ENCODE assay signal across 30 cellular contexts in genomic region chr10:121422096-121422495, GRCh38.
"Had no signal": no experiment of that assay in that cellular context is flagged by ENCODE, and none has a peak within 500 bp of the region (broad histone marks: within the 10 kb centered on the region; RNA-seq: fewer than 3 reads in every experiment).

No MANE protein-coding gene starts in this region.

- H3K79me2 ChIP-seq: parathyroid adenoma had no signal

- DNase-seq: naive thymus-derived CD4-positive, alpha-beta T cell; natural killer cell; occipital lobe; ovary; posterior cingulate gyrus; psoas muscle; right cardiac atrium; right lobe of liver; sigmoid colon; small intestine; stimulated activated CD4-positive, alpha-beta T cell treated with anti-CD3 and anti-CD28 coated beads, Interleukin-15, amount 100 ng/mL, for 24 hours; stimulated activated CD4-positive, alpha-beta T cell treated with anti-CD3 and anti-CD28 coated beads, Interleukin-2, amount 100 ng/mL, for 24 hours; stimulated activated CD4-positive, alpha-beta T cell treated with anti-CD3 and anti-CD28 coated beads, Interleukin-2, amount 100 ng/mL, for 48 hours; stimulated activated CD4-positive, alpha-beta T cell treated with anti-CD3 and anti-CD28 coated beads, Interleukin-4, amount 100 ng/mL, for 24 hours; stimulated activated naive B cell treated with anti-CD40 and anti-IgM and Interleukin-4, amounts not matched to agents 10 μg/mL and 1 μg/mL and 100 μg/mL, for 72 hours; stimulated activated naive CD4-positive, alpha-beta T cell treated with Interleukin-2 at 50 U/mL for 16 hours; stomach; substantia nigra; testis; transverse colon; upper lobe of left lung; uterus had no signal

- H3K4me1 ChIP-seq: parathyroid adenoma, psoas muscle, right lobe of liver, stomach, suprapubic skin, testis, tibial artery, upper lobe of left lung, uterus had no signal

- H3K4me3 ChIP-seq: neural progenitor cell, ovary, psoas muscle, right lobe of liver, sigmoid colon, stomach, suprapubic skin, testis, tibial artery, transverse colon, upper lobe of left lung, uterus had no signal

- H3K27me3 ChIP-seq: neural progenitor cell, ovary, right lobe of liver, sigmoid colon, stomach, suprapubic skin, testis, tibial artery, transverse colon, upper lobe of left lung, uterus had no signal

- H2AFZ ChIP-seq: neural progenitor cell, parathyroid adenoma had no signal

- H3K4me1 Mint-ChIP-seq: naive thymus-derived CD4-positive, alpha-beta T cell; natural killer cell; stimulated activated effector memory CD8-positive, alpha-beta T cell treated with anti-CD3 and anti-CD28 coated beads, Interleukin-12 subunit alpha, Interleukin-12 subunit beta, amount 100 ng/mL, for 72 hours; stimulated activated naive B cell treated with anti-CD40 and anti-IgM and Interleukin-4, amounts not matched to agents 10 μg/mL and 1 μg/mL and 100 μg/mL, for 72 hours had no signal

- H3K4me3 Mint-ChIP-seq: naive thymus-derived CD4-positive, alpha-beta T cell; natural killer cell; nephron; neural progenitor cell; stimulated activated effector memory CD8-positive, alpha-beta T cell treated with anti-CD3 and anti-CD28 coated beads, Interleukin-12 subunit alpha, Interleukin-12 subunit beta, amount 100 ng/mL, for 72 hours; stimulated activated naive B cell treated with anti-CD40 and anti-IgM and Interleukin-4, amounts not matched to agents 10 μg/mL and 1 μg/mL and 100 μg/mL, for 72 hours; stimulated activated naive CD8-positive, alpha-beta T cell treated with anti-CD3 and anti-CD28 coated beads, Interleukin-15, Interleukin-2, amounts not matched to agents 100 ng/mL and 50 ng/mL, for 24 hours had no signal

- ATAC-seq: naive thymus-derived CD4-positive, alpha-beta T cell; natural killer cell; psoas muscle; right cardiac atrium; right lobe of liver; stimulated activated effector memory CD8-positive, alpha-beta T cell treated with anti-CD3 and anti-CD28 coated beads, Interleukin-12 subunit alpha, Interleukin-12 subunit beta, amount 100 ng/mL, for 72 hours; stimulated activated naive B cell treated with anti-CD40 and anti-IgM and Interleukin-4, amounts not matched to agents 10 μg/mL and 1 μg/mL and 100 μg/mL, for 72 hours had no signal

- FAIRE-seq: small intestine had no signal

- H3K9me3 Mint-ChIP-seq: natural killer cell; stimulated activated effector memory CD8-positive, alpha-beta T cell treated with anti-CD3 and anti-CD28 coated beads, Interleukin-12 subunit alpha, Interleukin-12 subunit beta, amount 100 ng/mL, for 72 hours; stimulated activated naive CD8-positive, alpha-beta T cell treated with anti-CD3 and anti-CD28 coated beads, Interleukin-15, Interleukin-2, amounts not matched to agents 100 ng/mL and 50 ng/mL, for 24 hours had no signal

- H3K27me3 Mint-ChIP-seq: progenitor cell of endocrine pancreas; stimulated activated naive B cell treated with anti-CD40 and anti-IgM and Interleukin-4, amounts not matched to agents 10 μg/mL and 1 μg/mL and 100 μg/mL, for 72 hours; stimulated activated naive CD8-positive, alpha-beta T cell treated with anti-CD3 and anti-CD28 coated beads, Interleukin-15, Interleukin-2, amounts not matched to agents 100 ng/mL and 50 ng/mL, for 24 hours had no signal

- H3K36me3 ChIP-seq: neural progenitor cell, ovary, right lobe of liver, sigmoid colon, stomach, suprapubic skin, tibial artery, transverse colon, upper lobe of left lung, uterus had no signal

- H3K27ac ChIP-seq: neural progenitor cell, ovary, parathyroid adenoma, psoas muscle, right lobe of liver, stomach, suprapubic skin, testis, tibial artery, transverse colon, upper lobe of left lung had no signal

- H3K36me3 Mint-ChIP-seq: naive thymus-derived CD4-positive, alpha-beta T cell; natural killer cell; neural progenitor cell; stimulated activated effector memory CD8-positive, alpha-beta T cell treated with anti-CD3 and anti-CD28 coated beads, Interleukin-12 subunit alpha, Interleukin-12 subunit beta, amount 100 ng/mL, for 72 hours; stimulated activated naive B cell treated with anti-CD40 and anti-IgM and Interleukin-4, amounts not matched to agents 10 μg/mL and 1 μg/mL and 100 μg/mL, for 72 hours had no signal

- H3K4me2 ChIP-seq: neural progenitor cell had no signal

- H3K9me3 ChIP-seq: ovary, psoas muscle, right lobe of liver, sigmoid colon, stomach, suprapubic skin, testis, tibial artery, transverse colon, upper lobe of left lung, uterus had no signal

- H3K9ac ChIP-seq: neural progenitor cell, parathyroid adenoma had no signal
